In the genomic region with DNA sequence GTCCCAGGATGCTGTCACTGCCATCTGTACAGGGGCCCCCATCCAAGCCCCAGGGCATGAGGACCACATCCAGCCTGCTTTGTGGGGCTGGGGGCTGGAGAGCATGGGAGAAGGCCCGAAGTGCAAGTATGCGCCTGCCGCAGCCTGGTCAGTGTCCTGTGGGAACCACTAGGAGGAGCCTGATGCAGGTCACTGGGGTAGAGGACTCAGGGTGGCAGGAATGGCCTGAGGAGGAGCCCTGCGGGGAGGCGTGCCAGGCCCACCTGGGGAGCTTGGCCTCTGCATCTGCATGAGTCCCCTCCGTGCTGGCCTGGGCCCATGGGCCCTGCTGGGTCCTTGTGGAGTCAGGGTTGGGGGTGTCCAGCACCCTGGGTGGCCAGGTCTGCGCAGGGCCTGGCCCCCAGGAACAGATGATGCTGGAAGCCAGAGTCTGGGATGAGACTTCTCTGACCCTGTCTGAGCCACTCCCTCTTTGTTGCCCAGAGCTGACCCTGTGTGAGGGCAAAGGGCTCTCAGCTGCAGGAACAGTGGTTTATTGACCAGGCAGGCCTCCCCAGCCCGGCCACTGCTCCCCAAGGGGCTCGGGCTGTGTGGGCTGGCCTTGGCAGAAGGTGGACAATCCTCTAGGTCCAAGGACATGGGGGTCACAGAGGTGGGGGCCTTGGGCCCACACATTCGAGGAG, we compare ENCODE assay signal across 5 cellular contexts. TPM values are rescaled to one million over a fixed set of nuclear protein-coding genes. Genes with fewer than 3 reads are reported as not detected.
"Had no signal": no experiment of that assay in that cellular context is flagged by ENCODE, and none has a peak within 500 bp of the region (broad histone marks: within the 10 kb centered on the region; RNA-seq: fewer than 3 reads in every experiment).

No MANE protein-coding gene starts in this region.

RNA-seq across cellular contexts. Expression of gene PRODH, which starts 23.7 kb away (rescaled TPM):
- total RNA-seq: LHCN-M2, OCI-LY7, RPMI7951, SJSA1 had no signal
- polyA plus RNA-seq: IgD-negative memory B cell had no signal
